ENCODE assay signal across 8 cellular contexts in genomic region chr1:151251656-151252470, GRCh38. TPM values are rescaled to one million over a fixed set of nuclear protein-coding genes. Genes with fewer than 3 reads are reported as not detected.
A peak's percentile ranks its signal among the peaks of the same experiment; 100 is the strongest.
DNase-seq lines count a peak whose midpoint lies in the region; FAIRE-seq lines count a peak whose summit lies in the region.

No MANE protein-coding gene starts in this region.

- H3K23ac ChIP-seq in trophoblast cell (ENCODE audit: low read length), result no peak overlapping the region

- no peak overlapping the region for H4K12ac ChIP-seq in trophoblast cell (ENCODE audit: low read depth, low read length)

- peaks cover 8% of the 10 kb centered on the region for H3K79me2 ChIP-seq in trophoblast cell (ENCODE audit: control insufficient read depth, insufficient read depth, low read length, poor library complexity)

- no peak overlapping the region for H2AK5ac ChIP-seq in trophoblast cell (ENCODE audit: low read length)

- FAIRE-seq in urothelium cell line (lab: Jason Lieb, UNC), result no peak

- no peaks in the 10 kb centered on the region for H3K9me3 ChIP-seq in trophoblast cell (ENCODE audit: insufficient read depth, low read depth, low read length)

- no peak overlapping the region for H2BK120ac ChIP-seq in trophoblast cell (ENCODE audit: insufficient read depth, low read length, poor library complexity)

- H3K27me3 ChIP-seq in trophoblast cell (ENCODE audit: insufficient read depth, low read length), result no peaks in the 10 kb centered on the region

- no peak overlapping the region for H3K27ac ChIP-seq in trophoblast cell (ENCODE audit: low read depth, low read length)

- H4K8ac ChIP-seq in trophoblast cell (ENCODE audit: low read depth, low read length), result no peak overlapping the region

- no CpG with 5 or more reads among the region's 16 CpGs for WGBS in trophoblast cell (ENCODE audit: extremely low coverage, insufficient coverage, insufficient read length)

- no peak overlapping the region for H3K18ac ChIP-seq in trophoblast cell (ENCODE audit: low read length)

- peaks cover 0 to 3% of the 10 kb centered on the region in 2 experiments for H3K4me1 ChIP-seq in trophoblast cell (ENCODE audit: control insufficient read depth in 1 of 2, insufficient read depth in 2 of 2, low read length in 2 of 2)

- no peak overlapping the region for H3K4me2 ChIP-seq in trophoblast cell (ENCODE audit: low read length)

- no peak overlapping the region for H2AFZ ChIP-seq in trophoblast cell (ENCODE audit: insufficient read depth, low read length, poor library complexity)

- peaks cover 3% of the 10 kb centered on the region for H3K79me1 ChIP-seq in trophoblast cell (ENCODE audit: low read length)

- no peak overlapping the region for H2BK12ac ChIP-seq in trophoblast cell (ENCODE audit: low read length)

- no peak overlapping the region for H3K9ac ChIP-seq in trophoblast cell (ENCODE audit: low read length)

- DNase-seq in NK-92 treated with Interleukin-12 subunit alpha and Interleukin-12 subunit beta, amount 100 ng/mL, for 24 hours (lab: John Stamatoyannopoulos, UW), result peak; percentile 23
- DNase-seq in NK-92 (lab: John Stamatoyannopoulos, UW; ENCODE audit: unreplicated experiment) (no peak), NAMALWA (ENCODE audit: low spot score) (peak; percentile 94), SIG-M5 (lab: John Stamatoyannopoulos, UW) (peak; percentile 89), germinal center (ENCODE audit: low spot score) (peak; percentile 80), trophoblast cell (peak; percentile 65 to 90), urothelium cell line (ENCODE audit: low spot score) (peak; percentile 67)
- DNase-seq in activated naive CD4-positive, alpha-beta T cell (lab: John Stamatoyannopoulos, UW), result peak in 3 of 4 experiments; percentile 1 to 41 (median 39)

- peaks cover 16 to 27% of the 10 kb centered on the region in 2 experiments for H3K36me3 ChIP-seq in trophoblast cell (ENCODE audit: control insufficient read depth in 1 of 2, insufficient read depth in 2 of 2, low read length in 2 of 2)

- no peak overlapping the region for H3K14ac ChIP-seq in trophoblast cell (ENCODE audit: low read length)

- no peak overlapping the region for H3K4me3 ChIP-seq in trophoblast cell (ENCODE audit: low read depth, low read length)

- no peak overlapping the region for H3K4ac ChIP-seq in trophoblast cell (ENCODE audit: low read depth, low read length)

- no peak overlapping the region for H2BK5ac ChIP-seq in trophoblast cell (ENCODE audit: low read depth, low read length, poor library complexity)

- no peak overlapping the region for H4K91ac ChIP-seq in trophoblast cell (ENCODE audit: low read depth, low read length)

RNA-seq across cellular contexts. Expression of gene PSMD4, which starts 2.7 kb away (rescaled TPM):
- 164 and 168 TPM in 2 replicates for polyA plus RNA-seq in trophoblast cell (2013)

RNA-seq across cellular contexts. Expression of gene ZNF687, which starts 30.2 kb away (rescaled TPM):
- polyA plus RNA-seq in trophoblast cell (2013), result 17.2 and 18.9 TPM in 2 replicates

RNA-seq across cellular contexts. Expression of gene PIP5K1A, which starts 53.5 kb away (rescaled TPM):
- polyA plus RNA-seq in trophoblast cell (2013), result 109 and 113 TPM in 2 replicates
